8 cellular contexts compared by ENCODE assay signal in the genomic region with DNA sequence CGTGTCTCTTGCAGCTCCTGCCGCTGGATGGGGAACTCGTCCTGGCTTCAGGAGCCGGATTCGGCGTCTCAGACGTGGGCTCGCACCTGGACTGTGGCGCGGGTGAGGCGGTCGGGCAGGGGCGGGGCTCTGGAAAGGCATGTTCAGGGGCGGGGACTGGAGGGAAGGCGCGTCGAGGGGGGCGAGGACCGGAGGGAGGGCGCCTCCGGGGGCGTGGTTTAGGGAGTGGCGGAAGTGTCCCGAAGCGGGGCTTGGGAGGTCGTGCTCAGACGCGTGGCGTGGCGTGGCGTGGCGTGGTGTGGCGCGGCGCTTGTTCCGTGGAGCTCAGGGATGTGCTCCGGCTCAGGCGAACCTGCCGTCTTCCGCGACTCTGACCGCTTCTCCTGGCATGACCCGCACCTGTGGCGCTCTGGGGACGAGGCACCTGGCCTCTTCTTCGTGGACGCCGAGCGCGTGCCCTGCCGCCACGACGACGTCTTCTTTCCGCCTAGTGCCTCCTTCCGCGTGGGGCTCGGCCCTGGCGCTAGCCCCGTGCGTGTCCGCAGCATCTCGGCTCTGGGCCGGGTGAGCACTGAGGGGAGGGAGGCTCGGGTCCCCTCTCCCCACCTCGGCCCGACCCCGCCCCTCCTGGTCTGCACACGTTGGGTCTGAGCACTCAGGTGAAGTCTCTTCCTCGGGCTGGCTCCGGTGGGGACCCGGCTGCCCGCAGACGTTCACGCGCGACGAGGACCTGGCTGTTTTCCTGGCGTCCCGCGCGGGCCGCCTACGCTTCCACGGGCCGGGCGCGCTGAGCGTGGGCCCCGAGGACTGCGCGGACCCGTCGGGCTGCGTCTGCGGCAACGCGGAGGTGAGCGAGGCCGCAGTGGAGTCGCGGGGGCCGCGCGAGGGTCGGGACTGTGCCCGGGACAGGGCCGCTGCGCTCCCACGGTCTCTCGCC. TPM values are rescaled to one million over a fixed set of nuclear protein-coding genes. Genes with fewer than 3 reads are reported as not detected.
DNase-seq lines count a peak whose midpoint lies in the region; ATAC-seq and TF ChIP-seq lines count a peak whose summit lies in the region.

No MANE protein-coding gene starts in this region.

- H3K4me3 ChIP-seq in NT2/D1 (ENCODE audit: insufficient read length, low read depth) = peak overlapping the region; percentile 58
- H3K4me3 ChIP-seq in iPS-11a (ENCODE audit: low read depth, low read length) = peak overlapping the region; percentile 45

- peaks cover 34% of the 10 kb centered on the region for H3K27me3 ChIP-seq in NT2/D1 (ENCODE audit: insufficient read depth, insufficient read length)

- CTCF ChIA-PET in GM10248 (lab: Yijun Ruan, JAX) = interaction anchor here (1.4 kb wide), 1 partner anchor 11 kb away, joined by 5 read pairs; no protein-coding TSS in a partner anchor
- CTCF ChIA-PET in activated naive CD4-positive, alpha-beta T cell treated with anti-CD3 and anti-CD28 coated beads for 36 hours (lab: Charles Lee) = interaction anchor here (0.6 kb wide), 1 partner anchor 61 kb away, joined by 5 read pairs; no protein-coding TSS in a partner anchor

- ATAC-seq in HG03103 (IDR thresholded peaks at IDR 0.05; ENCODE audit: low read depth, unreplicated experiment) = peak; percentile 48
- no peak for ATAC-seq in GM18870 (IDR thresholded peaks at IDR 0.05; ENCODE audit: unreplicated experiment)

- TF ChIP-seq CTCF in GM10248 (IDR thresholded peaks at IDR 0.05; ENCODE audit: control extremely low read depth, extremely low read depth, low read depth, missing control alignments) = no peak

- peaks cover 9% of the 10 kb centered on the region for H3K4me1 ChIP-seq in NT2/D1 (ENCODE audit: insufficient read depth, insufficient read length)

- peaks cover 21% of the 10 kb centered on the region for H3K36me3 ChIP-seq in NT2/D1 (ENCODE audit: insufficient read depth, insufficient read length, low read length)

- H3K27ac Mint-ChIP-seq in activated naive CD4-positive, alpha-beta T cell treated with anti-CD3 and anti-CD28 coated beads for 36 hours = no peak overlapping the region

- intact Hi-C loops in activated naive CD4-positive, alpha-beta T cell treated with anti-CD3 and anti-CD28 coated beads for 36 hours (cut with micrococcal nuclease) = no loop called here

- H3K4me3 Mint-ChIP-seq in activated naive CD4-positive, alpha-beta T cell treated with anti-CD3 and anti-CD28 coated beads for 36 hours = peak overlapping the region; percentile 58

- H3K36me3 Mint-ChIP-seq in activated naive CD4-positive, alpha-beta T cell treated with anti-CD3 and anti-CD28 coated beads for 36 hours (ENCODE audit: low read depth) = no peaks in the 10 kb centered on the region

- peaks cover 9% of the 10 kb centered on the region for H3K4me1 Mint-ChIP-seq in activated naive CD4-positive, alpha-beta T cell treated with anti-CD3 and anti-CD28 coated beads for 36 hours (ENCODE audit: low read depth)

- H3K9me3 Mint-ChIP-seq in activated naive CD4-positive, alpha-beta T cell treated with anti-CD3 and anti-CD28 coated beads for 36 hours = no peaks in the 10 kb centered on the region

- peaks cover 31% of the 10 kb centered on the region for H3K27me3 Mint-ChIP-seq in activated naive CD4-positive, alpha-beta T cell treated with anti-CD3 and anti-CD28 coated beads for 36 hours (ENCODE audit: low read depth)

- DNase-seq in GM10248 (ENCODE audit: extremely low spot score) (peak; percentile 88), NT2/D1 (ENCODE audit: low read depth, low spot score) (peak; percentile 38), HCEC 1CT (no peak)
- DNase-seq in activated naive CD4-positive, alpha-beta T cell treated with anti-CD3 and anti-CD28 coated beads for 36 hours = peak; percentile 63
- peak; percentile 17 to 42 (median 27) for DNase-seq in stimulated activated CD4-positive, alpha-beta T cell treated with anti-CD3 and anti-CD28 coated beads, Interleukin-12 subunit alpha, Interleukin-12 subunit beta, amount 100 ng/mL, for 48 hours (ENCODE audit: low read depth in 2 of 3, low spot score in 1 of 3)

- no peaks in the 10 kb centered on the region for H3K9me3 ChIP-seq in NT2/D1 (ENCODE audit: insufficient read depth, low read length)

- POLR2A ChIA-PET in GM10248 (lab: Yijun Ruan, JAX) = no interaction called here

- peak overlapping the region; percentile 83 for H3K9ac ChIP-seq in NT2/D1 (ENCODE audit: insufficient read length, low read depth)

RNA-seq across cellular contexts. Expression of gene AMN, which starts 6.2 kb away (rescaled TPM):
- total RNA-seq in activated naive CD4-positive, alpha-beta T cell treated with anti-CD3 and anti-CD28 coated beads for 36 hours = under 1 TPM; 0.33 to 0.37 TPM
